Comparison of ENCODE assay signal across 15 cellular contexts in the genomic region with DNA sequence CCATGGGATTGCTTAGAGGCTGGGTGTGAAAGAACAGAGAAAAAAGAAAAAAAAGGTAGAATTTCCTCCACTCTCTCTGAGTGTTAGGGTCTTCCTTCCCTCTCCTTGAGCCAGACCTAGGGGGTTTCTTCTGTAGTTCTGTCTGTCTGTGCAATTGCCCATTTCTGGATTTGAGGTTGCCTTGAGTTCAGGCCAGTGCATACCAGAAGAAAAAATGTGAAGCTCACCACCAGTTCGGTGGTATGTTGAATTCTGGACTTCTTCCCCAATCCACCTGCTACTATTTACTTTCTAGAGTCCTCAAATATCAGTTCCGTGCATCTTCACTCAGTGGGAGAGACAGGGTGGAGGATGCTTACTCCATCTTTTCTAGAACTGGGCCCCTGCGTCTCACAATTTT. TPM values are rescaled to one million over a fixed set of nuclear protein-coding genes. Genes with fewer than 3 reads are reported as not detected.
DNase-seq lines count a peak whose midpoint lies in the region; ATAC-seq and TF ChIP-seq lines count a peak whose summit lies in the region.
"Had no signal": no experiment of that assay in that cellular context is flagged by ENCODE, and none has a peak within 500 bp of the region (broad histone marks: within the 10 kb centered on the region; RNA-seq: fewer than 3 reads in every experiment).

No MANE protein-coding gene starts in this region.

- peak overlapping the region; percentile 49 for H2AFZ ChIP-seq in MM.1S (ENCODE audit: low read length)

- POLR2A ChIA-PET in activated CD4-positive, alpha-beta T cell treated with anti-CD3 and anti-CD28 coated beads, Interleukin-2, amount 10 ng/mL, durations not matched to agents 7 days and 5 days (lab: Charles Lee): no interaction called here

- no peaks in the 10 kb centered on the region for H3K36me3 ChIP-seq in MM.1S (replicated peaks; ENCODE audit: insufficient read depth, low read length)
- H3K36me3 ChIP-seq: vagina had no signal

- H3K27me3 ChIP-seq in MM.1S (replicated peaks; ENCODE audit: insufficient read depth, low read length): no peaks in the 10 kb centered on the region
- H3K27me3 ChIP-seq: vagina had no signal

- no peaks in the 10 kb centered on the region for H3K36me3 Mint-ChIP-seq in dendritic cell treated with granulocyte-macrophage colony-stimulating factor and Interleukin-4, amounts not matched to agents 40 ng/mL and 50 ng/mL, for 4 days (ENCODE audit: low read depth)
- H3K36me3 Mint-ChIP-seq in activated CD4-positive, alpha-beta T cell treated with anti-CD3 and anti-CD28 coated beads, Interleukin-2, amount 10 ng/mL, durations not matched to agents 7 days and 5 days (ENCODE audit: low read depth): no peaks in the 10 kb centered on the region
- H3K36me3 Mint-ChIP-seq: brain, memory B cell, naive B cell, T-cell had no signal

- intact Hi-C loops in dendritic cell treated with granulocyte-macrophage colony-stimulating factor and Interleukin-4, amounts not matched to agents 40 ng/mL and 50 ng/mL, for 4 days (cut with micrococcal nuclease): loop anchor here (5.0 to 10.0 kb wide), 2 partner anchors 33 to 134 kb away; no protein-coding TSS in a partner anchor
- intact Hi-C loops in sciatic nerve (cut with DNase I): no loop called here

- no peak overlapping the region for H3K27ac ChIP-seq in MM.1S (ENCODE audit: low read length)
- H3K27ac ChIP-seq: vagina had no signal

- no peaks in the 10 kb centered on the region for H3K9me3 ChIP-seq in MM.1S (replicated peaks; ENCODE audit: insufficient read depth, low read length)
- H3K9me3 ChIP-seq: vagina had no signal

- H4K20me1 ChIP-seq in MM.1S (ENCODE audit: insufficient read depth, low read length): no peaks in the 10 kb centered on the region

- H3K9ac ChIP-seq in MM.1S (ENCODE audit: low read length): no peak overlapping the region

- peak; percentile 24 for ATAC-seq in sciatic nerve

- peak overlapping the region; percentile 77 for H3K27ac Mint-ChIP-seq in dendritic cell treated with granulocyte-macrophage colony-stimulating factor and Interleukin-4, amounts not matched to agents 40 ng/mL and 50 ng/mL, for 4 days
- no peak overlapping the region for H3K27ac Mint-ChIP-seq in activated CD4-positive, alpha-beta T cell treated with anti-CD3 and anti-CD28 coated beads, Interleukin-2, amount 10 ng/mL, durations not matched to agents 7 days and 5 days
- H3K27ac Mint-ChIP-seq: activated naive CD8-positive, alpha-beta T cell treated with anti-CD3 and anti-CD28 coated beads, Interleukin-2, amount 50 U/mL, for 24 hours; memory B cell; T-cell had no signal

- peak overlapping the region; percentile 25 for H3K4me3 Mint-ChIP-seq in dendritic cell treated with granulocyte-macrophage colony-stimulating factor and Interleukin-4, amounts not matched to agents 40 ng/mL and 50 ng/mL, for 4 days
- no peak overlapping the region for H3K4me3 Mint-ChIP-seq in activated CD4-positive, alpha-beta T cell treated with anti-CD3 and anti-CD28 coated beads, Interleukin-2, amount 10 ng/mL, durations not matched to agents 7 days and 5 days
- H3K4me3 Mint-ChIP-seq: activated naive CD8-positive, alpha-beta T cell treated with anti-CD3 and anti-CD28 coated beads, Interleukin-2, amount 50 U/mL, for 24 hours; activated T-cell treated with anti-CD3 and anti-CD28 coated beads, Interleukin-2, amount 50 U/mL, for 24 hours; brain; memory B cell; naive B cell; T-cell had no signal

- peak; percentile 71 for DNase-seq in EH (ENCODE audit: low read depth)
- DNase-seq in MM.1S: no peak
- DNase-seq in sciatic nerve (ENCODE audit: low spot score): no peak
- no peak for DNase-seq in NCI-H1694 treated with DMSO at 0.1 percent for 48 hours (lab: John Stamatoyannopoulos, UW)
- DNase-seq in activated CD4-positive, alpha-beta T cell treated with anti-CD3 and anti-CD28 coated beads, Interleukin-2, amount 10 ng/mL, durations not matched to agents 7 days and 5 days: no peak
- no peak for DNase-seq in SHP77 treated with DMSO at 0.1 percent for 48 hours (lab: John Stamatoyannopoulos, UW)

- no peak for TF ChIP-seq CTCF in MM.1S (IDR thresholded peaks at IDR 0.05; ENCODE audit: low read length)

- CTCF ChIA-PET in activated CD4-positive, alpha-beta T cell treated with anti-CD3 and anti-CD28 coated beads, Interleukin-2, amount 10 ng/mL, durations not matched to agents 7 days and 5 days (lab: Charles Lee): interaction anchor here (0.6 to 2.9 kb wide), 6 partner anchors 10 to 802 kb away, joined by 3 to 11 read pairs (median 3); a partner anchor contains a TSS

- no peak overlapping the region for H3K4me3 ChIP-seq in MM.1S (ENCODE audit: low read length)
- H3K4me3 ChIP-seq: vagina had no signal

- H3K4me1 ChIP-seq in MM.1S (ENCODE audit: low read length): peaks cover 46% of the 10 kb centered on the region
- H3K4me1 ChIP-seq: vagina had no signal

- H3K27me3 Mint-ChIP-seq in dendritic cell treated with granulocyte-macrophage colony-stimulating factor and Interleukin-4, amounts not matched to agents 40 ng/mL and 50 ng/mL, for 4 days: no peaks in the 10 kb centered on the region
- no peaks in the 10 kb centered on the region for H3K27me3 Mint-ChIP-seq in activated CD4-positive, alpha-beta T cell treated with anti-CD3 and anti-CD28 coated beads, Interleukin-2, amount 10 ng/mL, durations not matched to agents 7 days and 5 days
- H3K27me3 Mint-ChIP-seq: activated naive CD8-positive, alpha-beta T cell treated with anti-CD3 and anti-CD28 coated beads, Interleukin-2, amount 50 U/mL, for 24 hours; activated T-cell treated with anti-CD3 and anti-CD28 coated beads, Interleukin-2, amount 50 U/mL, for 24 hours; memory B cell; naive B cell; T-cell had no signal

- peaks cover 23% of the 10 kb centered on the region for H3K4me1 Mint-ChIP-seq in dendritic cell treated with granulocyte-macrophage colony-stimulating factor and Interleukin-4, amounts not matched to agents 40 ng/mL and 50 ng/mL, for 4 days (ENCODE audit: low read depth)
- peaks cover 33% of the 10 kb centered on the region for H3K4me1 Mint-ChIP-seq in activated CD4-positive, alpha-beta T cell treated with anti-CD3 and anti-CD28 coated beads, Interleukin-2, amount 10 ng/mL, durations not matched to agents 7 days and 5 days
- H3K4me1 Mint-ChIP-seq: memory B cell had no signal

- no peaks in the 10 kb centered on the region for H3K9me3 Mint-ChIP-seq in dendritic cell treated with granulocyte-macrophage colony-stimulating factor and Interleukin-4, amounts not matched to agents 40 ng/mL and 50 ng/mL, for 4 days
- no peaks in the 10 kb centered on the region for H3K9me3 Mint-ChIP-seq in activated CD4-positive, alpha-beta T cell treated with anti-CD3 and anti-CD28 coated beads, Interleukin-2, amount 10 ng/mL, durations not matched to agents 7 days and 5 days
- H3K9me3 Mint-ChIP-seq: activated naive CD8-positive, alpha-beta T cell treated with anti-CD3 and anti-CD28 coated beads, Interleukin-2, amount 50 U/mL, for 24 hours; activated T-cell treated with anti-CD3 and anti-CD28 coated beads, Interleukin-2, amount 50 U/mL, for 24 hours; brain; memory B cell; naive B cell; T-cell had no signal

- no peaks in the 10 kb centered on the region for H3K79me2 ChIP-seq in MM.1S (ENCODE audit: low read length)

- H3K9me2 ChIP-seq in MM.1S (replicated peaks; ENCODE audit: insufficient read depth, low read length): no peaks in the 10 kb centered on the region

- H3F3A ChIP-seq in MM.1S (ENCODE audit: insufficient read depth, low read length): peaks cover 24% of the 10 kb centered on the region

- peak overlapping the region; percentile 30; the same call in 1 of the 2 replicates for H3K4me2 ChIP-seq in MM.1S (ENCODE audit: low read depth, low read length)

RNA-seq across cellular contexts. Expression of a gene that starts 15.3 kb away (rescaled TPM):
- total RNA-seq in sciatic nerve: 30.2 TPM
- total RNA-seq in activated CD4-positive, alpha-beta T cell treated with anti-CD3 and anti-CD28 coated beads, Interleukin-2, amount 10 ng/mL, durations not matched to agents 7 days and 5 days: 10 to 100 TPM; 26.9 to 29.7 TPM

RNA-seq across cellular contexts. Expression of a gene that starts 16.0 kb away (rescaled TPM):
- total RNA-seq in sciatic nerve: not detected
- 1 to 10 TPM; 6.5 to 7.4 TPM for total RNA-seq in activated CD4-positive, alpha-beta T cell treated with anti-CD3 and anti-CD28 coated beads, Interleukin-2, amount 10 ng/mL, durations not matched to agents 7 days and 5 days
- total RNA-seq: H4 had no signal
